Comparison of ENCODE assay signal across 20 cellular contexts in the genomic region with DNA sequence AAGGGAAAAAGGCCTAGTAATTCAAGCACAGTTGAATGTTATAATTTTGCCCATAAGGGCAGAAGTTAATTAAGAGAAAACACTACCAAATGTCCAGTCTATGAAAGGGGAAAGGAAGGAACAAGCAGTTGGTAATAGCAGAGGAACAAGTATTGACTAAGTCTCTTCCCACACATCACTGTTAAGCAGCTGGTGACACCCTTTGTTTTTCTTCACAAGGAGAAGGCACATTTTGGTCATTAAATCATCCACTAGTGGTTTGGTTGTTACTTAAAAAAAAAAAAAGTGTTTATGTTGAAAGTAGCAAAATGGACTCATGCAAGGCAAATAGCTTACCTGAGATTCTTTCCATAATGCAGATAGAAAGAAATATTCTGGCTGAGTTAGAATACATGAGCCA.
"Had no signal": no experiment of that assay in that cellular context is flagged by ENCODE, and none has a peak within 500 bp of the region (broad histone marks: within the 10 kb centered on the region; RNA-seq: fewer than 3 reads in every experiment).

No MANE protein-coding gene starts in this region.

- DNase-seq: dorsolateral prefrontal cortex; effector CD4-positive, alpha-beta T cell; foreskin fibroblast; gastrocnemius medialis; heart left ventricle; hippocampal formation; natural killer cell; occipital lobe; pancreas; right lobe of liver; stimulated activated CD4-positive, alpha-beta T cell treated with anti-CD3 and anti-CD28 coated beads, Interleukin-2, amount 100 ng/mL, for 24 hours; stimulated activated CD4-positive, alpha-beta T cell treated with anti-CD3 and anti-CD28 coated beads, Interleukin-4, amount 100 ng/mL, for 24 hours; stimulated activated naive CD4-positive, alpha-beta T cell treated with Interleukin-2 at 50 U/mL for 16 hours; stomach; thyroid gland; trophoblast cell had no signal

- ATAC-seq: gastrocnemius medialis; heart left ventricle; left lobe of liver; natural killer cell; pancreas; right lobe of liver; stimulated activated effector memory CD8-positive, alpha-beta T cell treated with anti-CD3 and anti-CD28 coated beads, Interleukin-12 subunit alpha, Interleukin-12 subunit beta, amount 100 ng/mL, for 72 hours had no signal

- FAIRE-seq: keratinocyte, pancreas had no signal

- H3K4me3 ChIP-seq: dorsolateral prefrontal cortex, gastrocnemius medialis, heart left ventricle, lung, pancreas, right lobe of liver, stomach, thyroid gland had no signal
